Comparison of ENCODE assay signal across 17 cellular contexts in the genomic region with DNA sequence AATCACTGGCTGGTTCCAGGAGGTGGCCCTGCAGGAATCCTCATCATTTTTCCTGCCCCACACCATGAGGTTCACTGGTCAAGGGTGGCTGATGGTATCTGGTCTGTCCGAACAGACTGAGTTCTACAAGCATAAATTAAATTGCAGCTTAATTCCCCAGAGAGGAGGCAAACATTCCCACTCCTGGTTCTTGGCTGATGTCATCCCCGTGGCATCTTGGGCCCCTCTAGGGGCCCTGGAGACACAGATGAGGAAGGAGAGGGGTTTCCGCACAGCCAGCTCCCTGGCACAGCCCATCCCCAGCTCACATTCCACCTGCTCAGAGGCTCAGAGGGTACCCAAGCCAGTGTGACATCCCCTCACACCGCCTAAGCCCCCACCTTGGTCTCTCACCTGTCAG. TPM values are rescaled to one million over a fixed set of nuclear protein-coding genes. Genes with fewer than 3 reads are reported as not detected.
"Had no signal": no experiment of that assay in that cellular context is flagged by ENCODE, and none has a peak within 500 bp of the region (broad histone marks: within the 10 kb centered on the region; RNA-seq: fewer than 3 reads in every experiment).

No MANE protein-coding gene starts in this region.

- H3K4me3 ChIP-seq: left lung, ovary, skin epidermis, thoracic aorta had no signal

- H3K27me3 ChIP-seq: ovary had no signal

- DNase-seq: activated CD4-positive, alpha-beta T cell treated with anti-CD3 and anti-CD28 coated beads, Interleukin-2, amount 50 U/mL, for 4 hours; activated effector memory CD4-positive, alpha-beta T cell treated with anti-CD3 and anti-CD28 coated beads, Interleukin-2, amount 50 U/mL, for 16 hours; activated T-cell treated with anti-CD3 and anti-CD28 coated beads, Interleukin-2, amount 50 U/mL, for 24 hours; brain microvascular endothelial cell; dermis blood vessel endothelial cell; erythroblast; hippocampal formation; left lung; ovary; stimulated activated CD4-positive, alpha-beta T cell treated with anti-CD3 and anti-CD28 coated beads, Interleukin-4, amount 100 ng/mL, for 4 hours; stimulated activated naive CD8-positive, alpha-beta T cell treated with anti-CD3 and anti-CD28 coated beads, Interleukin-15, amount 100 ng/mL, for 72 hours had no signal

- H3K27ac Mint-ChIP-seq: activated naive CD8-positive, alpha-beta T cell; activated T-cell treated with anti-CD3 and anti-CD28 coated beads, Interleukin-2, amount 50 U/mL, for 24 hours; memory B cell; stimulated activated naive CD8-positive, alpha-beta T cell treated with anti-CD3 and anti-CD28 coated beads, Interleukin-15, amount 100 ng/mL, for 72 hours; T-helper 2 cell treated with Interferon-gamma antibody and Interleukin-4, amounts not matched to agents 5 μg/mL and 100 μg/mL, for 36 hours had no signal

- H3K36me3 ChIP-seq: brain microvascular endothelial cell, left lung, ovary, thoracic aorta had no signal

- H3K4me3 Mint-ChIP-seq: activated naive CD8-positive, alpha-beta T cell; activated T-cell treated with anti-CD3 and anti-CD28 coated beads, Interleukin-2, amount 50 U/mL, for 24 hours; memory B cell; stimulated activated naive CD8-positive, alpha-beta T cell treated with anti-CD3 and anti-CD28 coated beads, Interleukin-15, amount 100 ng/mL, for 72 hours; T-helper 2 cell treated with Interferon-gamma antibody and Interleukin-4, amounts not matched to agents 5 μg/mL and 100 μg/mL, for 36 hours had no signal

- H3K27ac ChIP-seq: brain microvascular endothelial cell, left lung, ovary, skin epidermis, thoracic aorta had no signal

RNA-seq across cellular contexts. Expression of a gene that starts 5.3 kb away (rescaled TPM):
- total RNA-seq: ovary, thoracic aorta had no signal
- polyA plus RNA-seq: neural cell had no signal

RNA-seq across cellular contexts. Expression of a gene that starts 34.7 kb away (rescaled TPM):
- total RNA-seq: dermis blood vessel endothelial cell, thoracic aorta had no signal
